18 cellular contexts compared by ENCODE assay signal in the genomic region with DNA sequence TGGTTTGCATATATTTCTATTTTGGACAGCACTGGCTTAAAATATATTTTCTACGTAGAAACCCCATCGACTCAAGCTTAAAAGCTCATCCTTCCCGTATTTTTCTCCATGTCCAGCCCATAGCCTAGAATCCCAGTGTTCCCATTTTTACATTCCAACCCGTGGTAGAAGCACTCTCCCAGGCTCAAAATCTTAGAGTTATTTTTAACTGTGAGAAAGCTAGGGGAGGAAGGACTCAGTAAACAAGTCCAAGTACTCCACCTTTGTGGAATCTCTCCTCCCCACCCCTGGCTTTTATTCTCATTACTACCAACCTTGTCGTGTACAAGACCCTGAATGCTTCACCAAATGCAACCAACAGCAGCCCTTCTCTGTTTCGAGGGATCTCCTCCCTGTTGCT.
"Had no signal": no experiment of that assay in that cellular context is flagged by ENCODE, and none has a peak within 500 bp of the region (broad histone marks: within the 10 kb centered on the region; RNA-seq: fewer than 3 reads in every experiment).

No MANE protein-coding gene starts in this region.

- H3K27me3 ChIP-seq: foreskin keratinocyte, thyroid gland had no signal

- FAIRE-seq: urothelium cell line had no signal

- DNase-seq: activated CD8-positive, alpha-beta memory T cell treated with anti-CD3 and anti-CD28 coated beads for 24 hours; activated CD8-positive, alpha-beta memory T cell treated with anti-CD3 and anti-CD28 coated beads, Interleukin-2, amount 50 U/mL, for 48 hours; activated gamma-delta T cell; caudate nucleus; foreskin keratinocyte; left colon; stimulated activated CD4-positive, alpha-beta T cell treated with anti-CD3 and anti-CD28 coated beads, Interleukin-12 subunit alpha, Interleukin-12 subunit beta, amount 100 ng/mL, for 4 hours; stimulated activated CD4-positive, alpha-beta T cell treated with anti-CD3 and anti-CD28 coated beads, Interleukin-1b, Interleukin-23, amount 100 ng/mL, for 48 hours; stimulated activated CD8-positive, alpha-beta memory T cell treated with anti-CD3 and anti-CD28 coated beads, Interleukin-4, amount 100 ng/mL, for 48 hours; stimulated activated naive CD4-positive, alpha-beta T cell treated with Interleukin-2 at 50 U/mL for 16 hours; T1000; thyroid gland had no signal

- H3K4me3 ChIP-seq: lung, thyroid gland had no signal

- H3K27me3 Mint-ChIP-seq: activated naive CD8-positive, alpha-beta T cell; natural killer cell treated with Interleukin-12 subunit alpha and Interleukin-12 subunit beta and Interleukin-15 and Interleukin-18, amount 100 ng/mL, for 72 hours had no signal

- H3K27ac Mint-ChIP-seq: activated naive CD8-positive, alpha-beta T cell; mesothelial cell of epicardium had no signal

- H3K4me3 Mint-ChIP-seq: activated naive CD8-positive, alpha-beta T cell; mesothelial cell of epicardium; natural killer cell treated with Interleukin-12 subunit alpha and Interleukin-12 subunit beta and Interleukin-15 and Interleukin-18, amount 100 ng/mL, for 72 hours had no signal

- H3K9me3 ChIP-seq: thyroid gland had no signal

- ATAC-seq: activated CD4-positive, CD25-positive, alpha-beta regulatory T cell treated with anti-CD3 and anti-CD28 coated beads, Interleukin-2, amount 50 U/mL, for 24 hours; foreskin keratinocyte; left colon; natural killer cell treated with Interleukin-12 subunit alpha and Interleukin-12 subunit beta and Interleukin-15 and Interleukin-18, amount 100 ng/mL, for 72 hours had no signal

- H3K4me1 ChIP-seq: foreskin keratinocyte, thyroid gland had no signal

- H3K36me3 Mint-ChIP-seq: mesothelial cell of epicardium had no signal

- H3K27ac ChIP-seq: foreskin keratinocyte, thyroid gland had no signal

- H3K9me3 Mint-ChIP-seq: mesothelial cell of epicardium had no signal
